Comparison of ENCODE assay signal across 30 cellular contexts in the genomic region with DNA sequence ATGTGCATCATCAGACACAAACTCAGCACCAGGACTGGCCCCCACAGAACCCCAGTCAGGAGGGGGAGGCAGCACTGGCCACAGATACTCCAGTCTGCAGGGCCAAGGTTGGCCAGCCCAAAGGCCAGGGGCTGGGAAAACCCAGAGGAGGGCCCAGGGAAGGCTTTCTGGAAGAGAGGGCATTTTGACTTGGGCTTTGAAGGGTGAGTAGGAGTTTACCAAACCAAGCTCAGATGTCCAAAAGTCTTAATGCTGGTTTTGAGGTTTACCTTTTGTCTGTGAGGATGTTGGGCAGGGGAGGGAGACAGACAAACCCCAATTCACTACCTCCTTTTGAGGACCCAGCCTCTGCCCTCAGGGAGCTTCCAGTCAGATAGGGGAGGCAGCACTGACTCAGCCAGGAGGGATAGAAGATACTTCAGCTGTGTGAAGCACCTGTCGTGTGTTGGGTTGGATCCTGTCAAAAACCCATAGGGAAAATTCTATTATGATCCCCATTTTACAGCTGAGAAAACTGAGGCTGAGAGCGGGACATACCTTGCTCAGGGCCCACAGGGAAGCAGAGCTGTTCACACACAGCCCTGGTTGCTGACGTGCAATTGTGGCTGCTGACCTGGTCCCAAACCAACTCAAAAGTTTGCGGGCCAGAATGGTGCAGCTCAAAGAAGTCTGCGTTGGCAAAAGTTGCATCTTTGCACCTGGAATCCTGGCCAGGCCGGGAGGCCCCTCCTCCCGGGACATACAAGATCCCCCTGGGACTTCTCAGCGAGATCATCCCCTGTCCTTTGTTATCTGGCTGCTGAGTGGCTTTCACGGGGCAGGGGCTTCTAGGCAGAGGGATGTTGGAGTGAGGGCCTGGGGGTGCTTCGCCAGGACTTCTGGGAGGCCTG. TPM values are rescaled to one million over a fixed set of nuclear protein-coding genes. Genes with fewer than 3 reads are reported as not detected.
A peak's percentile ranks its signal among the peaks of the same experiment; 100 is the strongest.
DNase-seq lines count a peak whose midpoint lies in the region; ATAC-seq and TF ChIP-seq lines count a peak whose summit lies in the region.
"Had no signal": no experiment of that assay in that cellular context is flagged by ENCODE, and none has a peak within 500 bp of the region (broad histone marks: within the 10 kb centered on the region; RNA-seq: fewer than 3 reads in every experiment).

No MANE protein-coding gene starts in this region.

- CTCF ChIA-PET in activated CD8-positive, alpha-beta T cell treated with anti-CD3 and anti-CD28 coated beads, Interleukin-2, amount 10 ng/mL, durations not matched to agents 7 days and 5 days (lab: Charles Lee): interaction anchor here (1.1 to 2.7 kb wide), 4 partner anchors 9 to 93 kb away, joined by 4 to 18 read pairs (median 6); a partner anchor contains a TSS
- CTCF ChIA-PET in activated CD8-positive, alpha-beta T cell treated with anti-CD3 and anti-CD28 coated beads for 36 hours (lab: Charles Lee): interaction anchor here (0.5 to 9.0 kb wide), 7 partner anchors 10 to 255 kb away, joined by 3 to 111 read pairs (median 3); no protein-coding TSS in a partner anchor
- CTCF ChIA-PET in CD8-positive, alpha-beta T cell (lab: Charles Lee): interaction anchor here (0.8 to 6.3 kb wide), 4 partner anchors 10 to 113 kb away, joined by 3 to 65 read pairs (median 12); a partner anchor contains a TSS

- no peak overlapping the region for H3K23ac ChIP-seq in mesendoderm (ENCODE audit: low read length)

- H3K36me3 ChIP-seq in mesendoderm (ENCODE audit: control insufficient read depth, insufficient read depth, low read length) (no peaks in the 10 kb centered on the region), esophagus squamous epithelium (no peaks in the 10 kb centered on the region)
- no peaks in the 10 kb centered on the region for H3K36me3 ChIP-seq in CD8-positive, alpha-beta T cell (ENCODE audit: insufficient read depth, low read length)
- H3K36me3 ChIP-seq: MG63, right atrium auricular region had no signal

- H3K27me3 ChIP-seq in mesendoderm (ENCODE audit: insufficient read depth, low read length, poor library complexity): no peaks in the 10 kb centered on the region
- peaks cover 0 to 58% (median 0%) of the 10 kb centered on the region in 4 donors for H3K27me3 ChIP-seq in esophagus squamous epithelium
- no peaks in the 10 kb centered on the region for H3K27me3 ChIP-seq in CD8-positive, alpha-beta T cell (ENCODE audit: insufficient read depth, low read length)
- H3K27me3 ChIP-seq: MG63, right atrium auricular region, testis had no signal

- no peak for DNase-seq in activated CD8-positive, alpha-beta T cell treated with anti-CD3 and anti-CD28 coated beads, Interleukin-2, amount 10 ng/mL, durations not matched to agents 7 days and 5 days
- no peak for DNase-seq in activated CD8-positive, alpha-beta T cell treated with anti-CD3 and anti-CD28 coated beads for 36 hours
- DNase-seq in RPMI8226: peak; percentile 24
- peak; percentile 51 for DNase-seq in mesendoderm
- no peak for DNase-seq in DMS53 (lab: John Stamatoyannopoulos, UW)
- no peak for DNase-seq in esophagus squamous epithelium (lab: John Stamatoyannopoulos, UW)
- no peak for DNase-seq in CD8-positive, alpha-beta T cell
- DNase-seq: ACHN; activated CD4-positive, alpha-beta T cell treated with anti-CD3 and anti-CD28 coated beads for 4 hours; activated gamma-delta T cell; activated T-cell treated with anti-CD3 and anti-CD28 coated beads, Interleukin-2, amount 50 U/mL, for 4 hours; caudate nucleus; COR-L47; cortex of kidney; effector memory CD4-positive, alpha-beta T cell; MG63; NCI-H1105 treated with DMSO at 0.1 percent for 48 hours; NCI-H187 treated with DMSO at 0.1 percent for 48 hours; NCI-H526; Right ventricle myocardium superior; stimulated activated CD8-positive, alpha-beta memory T cell treated with anti-CD3 and anti-CD28 coated beads, Interleukin-4, amount 100 ng/mL, for 48 hours; testis had no signal

- H3K4me1 ChIP-seq in mesendoderm (ENCODE audit: control insufficient read depth, low read depth, low read length): no peaks in the 10 kb centered on the region
- peaks cover 0 to 6% (median 4%) of the 10 kb centered on the region in 3 donors for H3K4me1 ChIP-seq in esophagus squamous epithelium
- H3K4me1 ChIP-seq in CD8-positive, alpha-beta T cell (ENCODE audit: insufficient read depth, low read length): no peaks in the 10 kb centered on the region
- H3K4me1 ChIP-seq: testis had no signal

- peaks cover 4% of the 10 kb centered on the region for H3K9me3 Mint-ChIP-seq in activated CD8-positive, alpha-beta T cell treated with anti-CD3 and anti-CD28 coated beads, Interleukin-2, amount 10 ng/mL, durations not matched to agents 7 days and 5 days (ENCODE audit: insufficient read depth)
- peaks cover 2% of the 10 kb centered on the region for H3K9me3 Mint-ChIP-seq in activated CD8-positive, alpha-beta T cell treated with anti-CD3 and anti-CD28 coated beads for 36 hours
- no peaks in the 10 kb centered on the region for H3K9me3 Mint-ChIP-seq in CD8-positive, alpha-beta T cell
- H3K9me3 Mint-ChIP-seq: activated T-cell treated with anti-CD3 and anti-CD28 coated beads, Interleukin-2, amount 50 U/mL, for 4 hours; HFFc6; neural crest cell; stimulated activated naive CD8-positive, alpha-beta T cell treated with anti-CD3 and anti-CD28 coated beads, Interleukin-15, Interleukin-2, amounts not matched to agents 100 ng/mL and 50 ng/mL, for 24 hours; T-helper 2 cell treated with Interferon-gamma antibody and Interleukin-4, amounts not matched to agents 5 μg/mL and 100 μg/mL, for 36 hours had no signal

- TF ChIP-seq CTCF in activated CD8-positive, alpha-beta T cell treated with anti-CD3 and anti-CD28 coated beads for 36 hours (IDR thresholded peaks at IDR 0.05): no peak
- no peak for TF ChIP-seq CTCF in esophagus squamous epithelium (IDR thresholded peaks at IDR 0.05)
- no peak for TF ChIP-seq CTCF in CD8-positive, alpha-beta T cell (IDR thresholded peaks at IDR 0.05)

- H4K8ac ChIP-seq in mesendoderm (ENCODE audit: low read depth, low read length): no peak overlapping the region

- H3K27ac Mint-ChIP-seq in activated CD8-positive, alpha-beta T cell treated with anti-CD3 and anti-CD28 coated beads, Interleukin-2, amount 10 ng/mL, durations not matched to agents 7 days and 5 days: peak overlapping the region; percentile 50
- no peak overlapping the region for H3K27ac Mint-ChIP-seq in activated CD8-positive, alpha-beta T cell treated with anti-CD3 and anti-CD28 coated beads for 36 hours
- H3K27ac Mint-ChIP-seq in CD8-positive, alpha-beta T cell: no peak overlapping the region
- H3K27ac Mint-ChIP-seq: HFFc6; stimulated activated naive CD8-positive, alpha-beta T cell treated with anti-CD3 and anti-CD28 coated beads, Interleukin-15, Interleukin-2, amounts not matched to agents 100 ng/mL and 50 ng/mL, for 24 hours; T-helper 2 cell treated with Interferon-gamma antibody and Interleukin-4, amounts not matched to agents 5 μg/mL and 100 μg/mL, for 36 hours had no signal

- H2BK15ac ChIP-seq in mesendoderm (replicated peaks; ENCODE audit: low read depth): no peak overlapping the region

- no peak overlapping the region for H3K18ac ChIP-seq in mesendoderm (ENCODE audit: low read length)

- POLR2A ChIA-PET in activated CD8-positive, alpha-beta T cell treated with anti-CD3 and anti-CD28 coated beads, Interleukin-2, amount 10 ng/mL, durations not matched to agents 7 days and 5 days (lab: Charles Lee): interaction anchor here (1.9 kb wide), 1 partner anchor 36 kb away, joined by 5 read pairs; a partner anchor contains a TSS
- POLR2A ChIA-PET in activated CD8-positive, alpha-beta T cell treated with anti-CD3 and anti-CD28 coated beads for 36 hours (lab: Charles Lee): interaction anchor here (0.9 kb wide), 1 partner anchor 12 kb away, joined by 5 read pairs; no protein-coding TSS in a partner anchor
- POLR2A ChIA-PET in CD8-positive, alpha-beta T cell (lab: Charles Lee): no interaction called here

- no peak for TF ChIP-seq POLR2A in esophagus squamous epithelium (IDR thresholded peaks at IDR 0.05)

- H3K27me3 Mint-ChIP-seq in activated CD8-positive, alpha-beta T cell treated with anti-CD3 and anti-CD28 coated beads, Interleukin-2, amount 10 ng/mL, durations not matched to agents 7 days and 5 days (ENCODE audit: low read depth): peaks cover 3% of the 10 kb centered on the region
- H3K27me3 Mint-ChIP-seq in activated CD8-positive, alpha-beta T cell treated with anti-CD3 and anti-CD28 coated beads for 36 hours: no peaks in the 10 kb centered on the region
- H3K27me3 Mint-ChIP-seq in CD8-positive, alpha-beta T cell (ENCODE audit: low read depth): peaks cover 8% of the 10 kb centered on the region

- H3K27ac ChIP-seq in mesendoderm (ENCODE audit: low read depth, low read length) (no peak overlapping the region), esophagus squamous epithelium (no peak overlapping the region)
- H3K27ac ChIP-seq in CD8-positive, alpha-beta T cell (ENCODE audit: low read depth, low read length): no peak overlapping the region
- H3K27ac ChIP-seq: epithelial cell of prostate, KMS-11, PC-9, right atrium auricular region, testis had no signal

- H3K9ac ChIP-seq in mesendoderm (ENCODE audit: low read length): no peak overlapping the region
- H3K9ac ChIP-seq: KMS-11 had no signal

- H4K5ac ChIP-seq in mesendoderm (ENCODE audit: low read length): no peak overlapping the region

- no CpG with 5 or more reads among the region's 10 CpGs for WGBS in mesendoderm (ENCODE audit: extremely low coverage, insufficient coverage, low lambda C conversion rate)
- 65 to 75% methylated on average over 4 to 7 of the region's 10 CpGs for WGBS in esophagus squamous epithelium, 2 donors

- H3K56ac ChIP-seq in mesendoderm (ENCODE audit: low read length): no peak overlapping the region

- H3K79me2 ChIP-seq in mesendoderm (ENCODE audit: control insufficient read depth, insufficient read depth, low read length): no peaks in the 10 kb centered on the region

- H2BK120ac ChIP-seq in mesendoderm (ENCODE audit: low read depth, low read length): no peak overlapping the region

- no peaks in the 10 kb centered on the region for H3K36me3 Mint-ChIP-seq in activated CD8-positive, alpha-beta T cell treated with anti-CD3 and anti-CD28 coated beads, Interleukin-2, amount 10 ng/mL, durations not matched to agents 7 days and 5 days (ENCODE audit: low read depth)
- no peaks in the 10 kb centered on the region for H3K36me3 Mint-ChIP-seq in activated CD8-positive, alpha-beta T cell treated with anti-CD3 and anti-CD28 coated beads for 36 hours (ENCODE audit: low read depth)
- no peaks in the 10 kb centered on the region for H3K36me3 Mint-ChIP-seq in CD8-positive, alpha-beta T cell

- H3K4ac ChIP-seq in mesendoderm (ENCODE audit: low read depth, low read length): no peak overlapping the region

- no peak overlapping the region for H2AK5ac ChIP-seq in mesendoderm (ENCODE audit: low read length)

- no peak overlapping the region for H3K4me3 ChIP-seq in mesendoderm (ENCODE audit: low read length)
- H3K4me3 ChIP-seq in esophagus squamous epithelium: no peak overlapping the region
- no peak overlapping the region for H3K4me3 ChIP-seq in CD8-positive, alpha-beta T cell (ENCODE audit: low read depth, low read length)
- H3K4me3 ChIP-seq: MG63, PC-9, right atrium auricular region, testis had no signal

- no peak for ATAC-seq in activated CD8-positive, alpha-beta T cell treated with anti-CD3 and anti-CD28 coated beads, Interleukin-2, amount 10 ng/mL, durations not matched to agents 7 days and 5 days
- no peak for ATAC-seq in activated CD8-positive, alpha-beta T cell treated with anti-CD3 and anti-CD28 coated beads for 36 hours
- no peak for ATAC-seq in CD8-positive, alpha-beta T cell
- ATAC-seq: activated T-cell treated with anti-CD3 and anti-CD28 coated beads, Interleukin-2, amount 50 U/mL, for 4 hours had no signal

- no peaks in the 10 kb centered on the region for H3K9me3 ChIP-seq in esophagus squamous epithelium
- H3K9me3 ChIP-seq in CD8-positive, alpha-beta T cell (ENCODE audit: low read length): no peaks in the 10 kb centered on the region
- H3K9me3 ChIP-seq: right atrium auricular region, testis had no signal

- H3K4me1 Mint-ChIP-seq in activated CD8-positive, alpha-beta T cell treated with anti-CD3 and anti-CD28 coated beads, Interleukin-2, amount 10 ng/mL, durations not matched to agents 7 days and 5 days (ENCODE audit: low read depth): peaks cover 8% of the 10 kb centered on the region
- H3K4me1 Mint-ChIP-seq in activated CD8-positive, alpha-beta T cell treated with anti-CD3 and anti-CD28 coated beads for 36 hours (ENCODE audit: low read depth): no peaks in the 10 kb centered on the region
- H3K4me1 Mint-ChIP-seq in CD8-positive, alpha-beta T cell (ENCODE audit: low read depth): no peaks in the 10 kb centered on the region

- intact Hi-C loops in activated CD8-positive, alpha-beta T cell treated with anti-CD3 and anti-CD28 coated beads for 36 hours (cut with micrococcal nuclease): no loop called here
- intact Hi-C loops in esophagus squamous epithelium (cut with DNase I): no loop called here
- intact Hi-C loops in CD8-positive, alpha-beta T cell (cut with DNase I, micrococcal nuclease): loop anchor here in 1 of 2 experiments (10.0 kb wide), 1 partner anchor 484 kb away; a partner anchor contains a TSS

- H3K79me1 ChIP-seq in mesendoderm (ENCODE audit: low read length): no peaks in the 10 kb centered on the region

- no peak overlapping the region for H3K4me3 Mint-ChIP-seq in activated CD8-positive, alpha-beta T cell treated with anti-CD3 and anti-CD28 coated beads, Interleukin-2, amount 10 ng/mL, durations not matched to agents 7 days and 5 days
- H3K4me3 Mint-ChIP-seq in activated CD8-positive, alpha-beta T cell treated with anti-CD3 and anti-CD28 coated beads for 36 hours: no peak overlapping the region
- no peak overlapping the region for H3K4me3 Mint-ChIP-seq in CD8-positive, alpha-beta T cell
- H3K4me3 Mint-ChIP-seq: activated T-cell treated with anti-CD3 and anti-CD28 coated beads, Interleukin-2, amount 50 U/mL, for 4 hours; HFFc6; neural crest cell; stimulated activated naive CD8-positive, alpha-beta T cell treated with anti-CD3 and anti-CD28 coated beads, Interleukin-15, Interleukin-2, amounts not matched to agents 100 ng/mL and 50 ng/mL, for 24 hours; T-helper 2 cell treated with Interferon-gamma antibody and Interleukin-4, amounts not matched to agents 5 μg/mL and 100 μg/mL, for 36 hours had no signal

- H3K4me2 ChIP-seq in mesendoderm (ENCODE audit: low read length): no peak overlapping the region
- H3K4me2 ChIP-seq: KMS-11, PC-9 had no signal

- H2BK5ac ChIP-seq in mesendoderm (ENCODE audit: low read length): no peak overlapping the region

RNA-seq across cellular contexts. Expression of a gene that starts 13.2 kb away (rescaled TPM):
- under 1 TPM; 0.16 to 0.24 TPM for total RNA-seq in activated CD8-positive, alpha-beta T cell treated with anti-CD3 and anti-CD28 coated beads, Interleukin-2, amount 10 ng/mL, durations not matched to agents 7 days and 5 days
- total RNA-seq in activated CD8-positive, alpha-beta T cell treated with anti-CD3 and anti-CD28 coated beads for 36 hours: under 1 TPM; 0.31 to 0.32 TPM
- polyA plus RNA-seq in mesendoderm (2013, experiment 1 of 2): 1.5 TPM
- polyA plus RNA-seq in mesendoderm (2013, experiment 2 of 2): 1.6 TPM
- under 1 TPM in 1 of 4 donors, not detected in 3; under 0.01 TPM for total RNA-seq in esophagus squamous epithelium
- under 1 TPM; 0.71 to 0.81 TPM for total RNA-seq in CD8-positive, alpha-beta T cell

RNA-seq across cellular contexts. Expression of a gene that starts 22.5 kb away (rescaled TPM):
- total RNA-seq in activated CD8-positive, alpha-beta T cell treated with anti-CD3 and anti-CD28 coated beads, Interleukin-2, amount 10 ng/mL, durations not matched to agents 7 days and 5 days: 10 to 100 TPM; 10.0 to 10.6 TPM
- 1 to 10 TPM; 7.4 to 8.1 TPM for total RNA-seq in activated CD8-positive, alpha-beta T cell treated with anti-CD3 and anti-CD28 coated beads for 36 hours
- polyA plus RNA-seq in mesendoderm (2013, experiment 1 of 2): 2.9 TPM
- polyA plus RNA-seq in mesendoderm (2013, experiment 2 of 2): 2.8 TPM
- total RNA-seq in esophagus squamous epithelium: under 1 TPM; 0.08 to 0.57 (median 0.15) TPM
- 1 to 10 TPM; 3.4 to 4.3 TPM for total RNA-seq in CD8-positive, alpha-beta T cell

RNA-seq across cellular contexts. Expression of a gene that starts 35.2 kb away (rescaled TPM):
- total RNA-seq in activated CD8-positive, alpha-beta T cell treated with anti-CD3 and anti-CD28 coated beads, Interleukin-2, amount 10 ng/mL, durations not matched to agents 7 days and 5 days: 100 to 1,000 TPM; 388 to 413 TPM
- total RNA-seq in activated CD8-positive, alpha-beta T cell treated with anti-CD3 and anti-CD28 coated beads for 36 hours: 100 to 1,000 TPM; 298 to 310 TPM
- 203 TPM for polyA plus RNA-seq in mesendoderm (2013, experiment 1 of 2)
- polyA plus RNA-seq in mesendoderm (2013, experiment 2 of 2): 202 TPM
- total RNA-seq in esophagus squamous epithelium: 10 to 100 TPM; 44.6 to 88.7 (median 56.0) TPM
- total RNA-seq in CD8-positive, alpha-beta T cell: 100 to 1,000 TPM; 151 to 166 TPM

RNA-seq across cellular contexts. Expression of a gene that starts 35.9 kb away (rescaled TPM):
- 1 to 10 TPM; 3.4 to 3.9 TPM for total RNA-seq in activated CD8-positive, alpha-beta T cell treated with anti-CD3 and anti-CD28 coated beads, Interleukin-2, amount 10 ng/mL, durations not matched to agents 7 days and 5 days
- 1 to 10 TPM; 3.4 to 4.9 TPM for total RNA-seq in activated CD8-positive, alpha-beta T cell treated with anti-CD3 and anti-CD28 coated beads for 36 hours
- polyA plus RNA-seq in mesendoderm (2013, experiment 1 of 2): 0.77 TPM
- 0.67 TPM for polyA plus RNA-seq in mesendoderm (2013, experiment 2 of 2)
- total RNA-seq in esophagus squamous epithelium: 1 to 10 TPM in 1 of 4 donors, under 1 TPM in 3; 0.57 to 1.7 (median 0.89) TPM
- total RNA-seq in CD8-positive, alpha-beta T cell: 1 to 10 TPM; 3.6 to 3.7 TPM

Comparison
In these comparisons a context has a peak if more than half of its experiments do, and no peak if none do; other contexts are left out.
1. DNase-seq: peak in RPMI8226 (single experiment) and mesendoderm (single experiment); none in activated CD8-positive, alpha-beta T cell treated with anti-CD3 and anti-CD28 coated beads, Interleukin-2, amount 10 ng/mL, durations not matched to agents 7 days and 5 days (single experiment), activated CD8-positive, alpha-beta T cell treated with anti-CD3 and anti-CD28 coated beads for 36 hours (single experiment), DMS53 (single experiment), esophagus squamous epithelium (single experiment) and CD8-positive, alpha-beta T cell (0 of 7).